Comparison of ENCODE assay signal across 24 cellular contexts in the genomic region with DNA sequence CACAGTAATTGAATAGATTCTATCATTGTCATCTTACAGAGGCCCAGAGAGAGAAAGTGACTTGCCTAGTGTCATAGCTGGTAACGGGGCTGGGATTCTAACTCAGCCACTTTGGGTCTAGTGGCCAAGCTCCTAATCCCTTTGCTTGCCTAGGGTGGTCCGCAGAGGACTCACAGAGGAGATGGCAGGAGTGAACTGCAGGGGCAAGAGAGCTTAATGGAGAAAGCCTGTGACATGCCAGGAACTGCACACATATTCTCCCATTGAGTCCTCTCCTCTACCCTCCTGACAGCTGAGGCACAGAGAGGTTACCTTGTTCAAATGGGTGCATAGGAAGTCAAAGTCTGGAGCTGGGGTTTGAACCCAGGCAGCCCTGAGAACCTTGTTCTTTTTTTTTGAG. TPM values are rescaled to one million over a fixed set of nuclear protein-coding genes. Genes with fewer than 3 reads are reported as not detected.
DNase-seq lines count a peak whose midpoint lies in the region; ATAC-seq and TF ChIP-seq lines count a peak whose summit lies in the region.
"Had no signal": no experiment of that assay in that cellular context is flagged by ENCODE, and none has a peak within 500 bp of the region (broad histone marks: within the 10 kb centered on the region; RNA-seq: fewer than 3 reads in every experiment).

No MANE protein-coding gene starts in this region.

- DNase-seq in activated T-cell treated with anti-CD3 and anti-CD28 coated beads, Interleukin-2, amount 50 U/mL, for 24 hours, result peak; percentile 24
- DNase-seq in activated T-cell treated with anti-CD3 and anti-CD28 coated beads, Interleukin-2, amount 50 U/mL, for 4 hours, result no peak
- DNase-seq in Calu3, result no peak
- no peak for DNase-seq in central memory CD8-positive, alpha-beta T cell (ENCODE audit: low spot score in 2 of 2)
- no peak for DNase-seq in progenitor cell of endocrine pancreas (ENCODE audit: low spot score, unreplicated experiment)
- DNase-seq in germinal center (ENCODE audit: low spot score), result no peak
- DNase-seq: ACHN; activated CD4-positive, alpha-beta T cell treated with anti-CD3 and anti-CD28 coated beads for 4 hours; central memory CD4-positive, alpha-beta T cell; kidney; lower lobe of right lung; NCI-H1105 treated with DMSO at 0.1 percent for 48 hours; NCI-H2029; stimulated activated CD4-positive, alpha-beta T cell treated with anti-CD3 and anti-CD28 coated beads, Interleukin-1b, Interleukin-23, amount 100 ng/mL, for 48 hours had no signal

- no peak overlapping the region for H3K4me3 Mint-ChIP-seq in activated T-cell treated with anti-CD3 and anti-CD28 coated beads, Interleukin-2, amount 50 U/mL, for 24 hours
- no peak overlapping the region for H3K4me3 Mint-ChIP-seq in activated T-cell treated with anti-CD3 and anti-CD28 coated beads, Interleukin-2, amount 50 U/mL, for 4 hours
- H3K4me3 Mint-ChIP-seq in Calu3 (ENCODE audit: low read depth, unreplicated experiment) (peak overlapping the region; percentile 100), progenitor cell of endocrine pancreas (ENCODE audit: low read depth) (peak overlapping the region; percentile 97)
- peak overlapping the region; percentile 6 for H3K4me3 Mint-ChIP-seq in central memory CD8-positive, alpha-beta T cell
- H3K4me3 Mint-ChIP-seq: T-helper 1 cell treated with Interleukin-12 subunit alpha and Interleukin-12 subunit beta and Interleukin-4 antibody, amounts not matched to agents 30 μg/mL and 1 μg/mL, for 36 hours had no signal

- BruUV-seq in Calu3 (replicated peaks; lab: Mats Ljungman, UMichigan), result no TSS peak

- peaks cover 46% of the 10 kb centered on the region for H3K4me1 Mint-ChIP-seq in activated T-cell treated with anti-CD3 and anti-CD28 coated beads, Interleukin-2, amount 50 U/mL, for 24 hours (ENCODE audit: low read depth)
- peaks cover 35% of the 10 kb centered on the region for H3K4me1 Mint-ChIP-seq in activated T-cell treated with anti-CD3 and anti-CD28 coated beads, Interleukin-2, amount 50 U/mL, for 4 hours (ENCODE audit: low read depth)
- H3K4me1 Mint-ChIP-seq in Calu3 (ENCODE audit: low read depth, unreplicated experiment) (peaks cover 61% of the 10 kb centered on the region), progenitor cell of endocrine pancreas (ENCODE audit: low read depth) (peaks cover 37% of the 10 kb centered on the region)
- H3K4me1 Mint-ChIP-seq in central memory CD8-positive, alpha-beta T cell, result peaks cover 41% of the 10 kb centered on the region

- peaks cover 19% of the 10 kb centered on the region for H3K27me3 Mint-ChIP-seq in activated T-cell treated with anti-CD3 and anti-CD28 coated beads, Interleukin-2, amount 50 U/mL, for 24 hours
- peaks cover 2% of the 10 kb centered on the region for H3K27me3 Mint-ChIP-seq in activated T-cell treated with anti-CD3 and anti-CD28 coated beads, Interleukin-2, amount 50 U/mL, for 4 hours (ENCODE audit: low read depth)
- H3K27me3 Mint-ChIP-seq in Calu3 (ENCODE audit: unreplicated experiment) (no peaks in the 10 kb centered on the region), progenitor cell of endocrine pancreas (no peaks in the 10 kb centered on the region)
- peaks cover 24% of the 10 kb centered on the region for H3K27me3 Mint-ChIP-seq in central memory CD8-positive, alpha-beta T cell
- H3K27me3 Mint-ChIP-seq: activated naive CD8-positive, alpha-beta T cell had no signal

- ATAC-seq in activated T-cell treated with anti-CD3 and anti-CD28 coated beads, Interleukin-2, amount 50 U/mL, for 4 hours, result no peak
- ATAC-seq in central memory CD8-positive, alpha-beta T cell (replicated peaks; ENCODE audit: extremely low read depth, poor library complexity, severe bottlenecking), result no peak
- no peak for ATAC-seq in GM18861 (IDR thresholded peaks at IDR 0.05; ENCODE audit: unreplicated experiment)
- no peak for ATAC-seq in HG02571 (IDR thresholded peaks at IDR 0.05; ENCODE audit: unreplicated experiment)
- ATAC-seq: lower lobe of right lung had no signal

- CTCF ChIA-PET in Calu3 (lab: Charles Lee), result interaction anchor here (1.0 to 1.1 kb wide), 2 partner anchors 15 to 98 kb away, joined by 3 to 5 read pairs; no protein-coding TSS in a partner anchor

- TF ChIP-seq CTCF in Calu3 (IDR thresholded peaks at IDR 0.05; ENCODE audit: unreplicated experiment) (no peak), progenitor cell of endocrine pancreas (IDR thresholded peaks at IDR 0.05; ENCODE audit: unreplicated experiment) (no peak)

- intact Hi-C loops in Calu3 (cut with micrococcal nuclease; ENCODE audit: unreplicated experiment), result no loop called here

- no peak overlapping the region for H3K27ac Mint-ChIP-seq in activated T-cell treated with anti-CD3 and anti-CD28 coated beads, Interleukin-2, amount 50 U/mL, for 24 hours
- H3K27ac Mint-ChIP-seq in Calu3 (ENCODE audit: unreplicated experiment), result peak overlapping the region; percentile 45
- no peak overlapping the region for H3K27ac Mint-ChIP-seq in central memory CD8-positive, alpha-beta T cell (ENCODE audit: low read depth)
- H3K27ac Mint-ChIP-seq in progenitor cell of endocrine pancreas, result peak overlapping the region; percentile 22
- H3K27ac Mint-ChIP-seq: T-helper 1 cell treated with Interleukin-12 subunit alpha and Interleukin-12 subunit beta and Interleukin-4 antibody, amounts not matched to agents 30 μg/mL and 1 μg/mL, for 36 hours had no signal

- H3K36me3 Mint-ChIP-seq in activated T-cell treated with anti-CD3 and anti-CD28 coated beads, Interleukin-2, amount 50 U/mL, for 24 hours (ENCODE audit: low read depth), result peaks cover 43% of the 10 kb centered on the region
- H3K36me3 Mint-ChIP-seq in activated T-cell treated with anti-CD3 and anti-CD28 coated beads, Interleukin-2, amount 50 U/mL, for 4 hours (ENCODE audit: insufficient read depth), result peaks cover 11% of the 10 kb centered on the region
- H3K36me3 Mint-ChIP-seq in Calu3 (ENCODE audit: insufficient read depth, unreplicated experiment), result peaks cover 94% of the 10 kb centered on the region
- peaks cover 23% of the 10 kb centered on the region for H3K36me3 Mint-ChIP-seq in central memory CD8-positive, alpha-beta T cell (ENCODE audit: insufficient read depth)
- peaks cover 25% of the 10 kb centered on the region for H3K36me3 Mint-ChIP-seq in progenitor cell of endocrine pancreas (ENCODE audit: insufficient read depth)
- H3K36me3 Mint-ChIP-seq: activated naive CD8-positive, alpha-beta T cell had no signal

- no peaks in the 10 kb centered on the region for H3K9me3 Mint-ChIP-seq in activated T-cell treated with anti-CD3 and anti-CD28 coated beads, Interleukin-2, amount 50 U/mL, for 24 hours
- no peaks in the 10 kb centered on the region for H3K9me3 Mint-ChIP-seq in activated T-cell treated with anti-CD3 and anti-CD28 coated beads, Interleukin-2, amount 50 U/mL, for 4 hours
- H3K9me3 Mint-ChIP-seq in Calu3 (ENCODE audit: low read depth, unreplicated experiment), result no peaks in the 10 kb centered on the region
- no peaks in the 10 kb centered on the region for H3K9me3 Mint-ChIP-seq in central memory CD8-positive, alpha-beta T cell
- H3K9me3 Mint-ChIP-seq in progenitor cell of endocrine pancreas (ENCODE audit: low read depth), result no peaks in the 10 kb centered on the region
- H3K9me3 Mint-ChIP-seq: T-helper 1 cell treated with Interleukin-12 subunit alpha and Interleukin-12 subunit beta and Interleukin-4 antibody, amounts not matched to agents 30 μg/mL and 1 μg/mL, for 36 hours had no signal

RNA-seq across cellular contexts. Expression of a gene that starts 2.7 kb away (rescaled TPM):
- 10 to 100 TPM; 14.0 to 18.7 (median 17.1) TPM for total RNA-seq in activated T-cell treated with anti-CD3 and anti-CD28 coated beads, Interleukin-2, amount 50 U/mL, for 4 hours
- total RNA-seq in Calu3 (2022) (494 and 609 TPM in 2 replicates), progenitor cell of endocrine pancreas (123 and 132 TPM in 2 replicates)

RNA-seq across cellular contexts. Expression of a gene that starts 17.3 kb away (rescaled TPM):
- 100 to 1,000 TPM; 130 to 145 (median 144) TPM for total RNA-seq in activated T-cell treated with anti-CD3 and anti-CD28 coated beads, Interleukin-2, amount 50 U/mL, for 4 hours
- 114 and 127 TPM in 2 replicates for total RNA-seq in Calu3 (2022)
- total RNA-seq in progenitor cell of endocrine pancreas, result 126 and 132 TPM in 2 replicates

RNA-seq across cellular contexts. Expression of a gene that starts 22.9 kb away (rescaled TPM):
- not detected for total RNA-seq in activated T-cell treated with anti-CD3 and anti-CD28 coated beads, Interleukin-2, amount 50 U/mL, for 4 hours
- total RNA-seq in Calu3 (2022) (not detected in 2 replicates), progenitor cell of endocrine pancreas (not detected in 2 replicates)
- total RNA-seq: astrocyte, kidney, M059J, mucosa of gallbladder, RPMI7951, SK-MEL-5, temporal lobe had no signal

RNA-seq across cellular contexts. Expression of a gene that starts 30.9 kb away (rescaled TPM):
- total RNA-seq in activated T-cell treated with anti-CD3 and anti-CD28 coated beads, Interleukin-2, amount 50 U/mL, for 4 hours, result under 1 TPM; 0.58 to 0.81 (median 0.60) TPM
- total RNA-seq in Calu3 (2022), result 0.45 TPM in 1 of 2 replicates, not detected in the other
- total RNA-seq in progenitor cell of endocrine pancreas, result 0.64 and 1.1 TPM in 2 replicates
- total RNA-seq: lower lobe of right lung, M059J, RPMI7951, SK-MEL-5, temporal lobe had no signal

RNA-seq across cellular contexts. Expression of a gene that starts 40.5 kb away (rescaled TPM):
- under 1 TPM in 1 of 3 donors, not detected in 2; 0.29 TPM for total RNA-seq in activated T-cell treated with anti-CD3 and anti-CD28 coated beads, Interleukin-2, amount 50 U/mL, for 4 hours
- total RNA-seq in Calu3 (2022), result not detected in 2 replicates
- 1.4 and 1.7 TPM in 2 replicates for total RNA-seq in progenitor cell of endocrine pancreas
- total RNA-seq: astrocyte, lower lobe of right lung, M059J, mucosa of gallbladder, RPMI7951, SK-MEL-5 had no signal

Comparison
In these comparisons a context has a peak if more than half of its experiments do, and no peak if none do; other contexts are left out.
1. H3K27ac Mint-ChIP-seq: peak in Calu3 (single experiment) and progenitor cell of endocrine pancreas (single experiment); none in activated T-cell treated with anti-CD3 and anti-CD28 coated beads, Interleukin-2, amount 50 U/mL, for 24 hours (single experiment) and central memory CD8-positive, alpha-beta T cell (single experiment).
2. H3K4me3 Mint-ChIP-seq: peak in Calu3 (single experiment), central memory CD8-positive, alpha-beta T cell (single experiment) and progenitor cell of endocrine pancreas (single experiment); none in activated T-cell treated with anti-CD3 and anti-CD28 coated beads, Interleukin-2, amount 50 U/mL, for 24 hours (single experiment) and activated T-cell treated with anti-CD3 and anti-CD28 coated beads, Interleukin-2, amount 50 U/mL, for 4 hours (single experiment).